ENCODE assay signal across 19 cellular contexts in genomic region chr11:2713069-2713468, GRCh38. TPM values are rescaled to one million over a fixed set of nuclear protein-coding genes. Genes with fewer than 3 reads are reported as not detected.
DNase-seq lines count a peak whose midpoint lies in the region; ATAC-seq, FAIRE-seq and TF ChIP-seq lines count a peak whose summit lies in the region.
"Had no signal": no experiment of that assay in that cellular context is flagged by ENCODE, and none has a peak within 500 bp of the region (broad histone marks: within the 10 kb centered on the region; RNA-seq: fewer than 3 reads in every experiment).

No MANE protein-coding gene starts in this region.

- no peak for TF ChIP-seq CTCF in brain (conservative IDR thresholded peaks at IDR 0.05)
- no peak for TF ChIP-seq CTCF in kidney (IDR thresholded peaks at IDR 0.05; ENCODE audit: borderline replicate concordance, extremely low read depth, insufficient read depth)
- TF ChIP-seq CTCF in mucosa of descending colon (IDR thresholded peaks at IDR 0.05): no peak
- no peak for TF ChIP-seq CTCF in vagina (IDR thresholded peaks at IDR 0.05)
- TF ChIP-seq CTCF in HFFc6 (IDR thresholded peaks at IDR 0.05): no peak

- intact Hi-C loops in kidney (cut with DNase I) (no loop called here), mucosa of descending colon (cut with DNase I, micrococcal nuclease) (no loop called here), vagina (cut with DNase I) (no loop called here)

- H3K9me3 ChIP-seq in kidney (ENCODE audit: control insufficient read depth in 1 of 2, low read length in 2 of 2): no peaks in the 10 kb centered on the region
- H3K9me3 ChIP-seq in mucosa of descending colon: no peaks in the 10 kb centered on the region
- no peaks in the 10 kb centered on the region for H3K9me3 ChIP-seq in vagina
- H3K9me3 ChIP-seq: BE2C had no signal

- H3K27me3 Mint-ChIP-seq in brain (peaks cover 75% of the 10 kb centered on the region), HFFc6 (ENCODE audit: insufficient read depth) (peaks cover 53% of the 10 kb centered on the region)
- H3K27me3 Mint-ChIP-seq: CD4-positive, CD25-positive, alpha-beta regulatory T cell had no signal

- H3K27ac Mint-ChIP-seq in brain (peak overlapping the region in 3 of 5 experiments; percentile 57 to 87 (median 59)), HFFc6 (no peak overlapping the region)
- H3K27ac Mint-ChIP-seq: CD4-positive, CD25-positive, alpha-beta regulatory T cell; H9 had no signal

- DNase-seq in kidney (peak; percentile 32), mucosa of descending colon (no peak), vagina (ENCODE audit: extremely low spot score in 2 of 2) (no peak), amniotic stem cell (lab: John Stamatoyannopoulos, UW) (no peak), HFFc6 (no peak)
- DNase-seq: ACHN; BE2C; C1 segment of cervical spinal cord; CD4-positive, CD25-positive, alpha-beta regulatory T cell; CD8-positive, alpha-beta memory T cell; COR-L47; GDM1; GOT3; H9 had no signal

- H3K36me3 ChIP-seq in kidney (ENCODE audit: control insufficient read depth in 1 of 2, insufficient read depth in 2 of 2, low read length in 2 of 2) (no peaks in the 10 kb centered on the region), mucosa of descending colon (ENCODE audit: low read depth) (no peaks in the 10 kb centered on the region), vagina (no peaks in the 10 kb centered on the region)
- H3K36me3 ChIP-seq: BE2C had no signal

- no peak overlapping the region for H3K9ac ChIP-seq in kidney (ENCODE audit: low read length in 2 of 2)

- H3K4me1 ChIP-seq in kidney (ENCODE audit: control insufficient read depth in 1 of 2, insufficient read depth in 1 of 2, low read depth in 1 of 2, low read length in 2 of 2) (peaks cover 0 to 6% of the 10 kb centered on the region in 2 donors), mucosa of descending colon (ENCODE audit: low read depth) (no peaks in the 10 kb centered on the region), vagina (peaks cover 26% of the 10 kb centered on the region)
- H3K4me1 ChIP-seq: BE2C had no signal

- ATAC-seq in mucosa of descending colon (peak; percentile 39), GM18870 (IDR thresholded peaks at IDR 0.05; ENCODE audit: unreplicated experiment) (no peak)

- H3K4me1 Mint-ChIP-seq in brain (peaks cover 26% of the 10 kb centered on the region), HFFc6 (ENCODE audit: low read depth) (no peaks in the 10 kb centered on the region)
- H3K4me1 Mint-ChIP-seq: CD4-positive, CD25-positive, alpha-beta regulatory T cell; CD8-positive, alpha-beta memory T cell had no signal

- TF ChIP-seq POLR2A in vagina (IDR thresholded peaks at IDR 0.05): no peak

- H3K27me3 ChIP-seq in vagina: no peaks in the 10 kb centered on the region
- H3K27me3 ChIP-seq: BE2C had no signal

- H3K9me3 Mint-ChIP-seq in brain (peaks cover 3 to 26% (median 18%) of the 10 kb centered on the region in 5 experiments), HFFc6 (no peaks in the 10 kb centered on the region)

- FAIRE-seq in kidney (lab: Jason Lieb, UNC): no peak
- FAIRE-seq: A204.1, GM12892, GM18507 had no signal

- peak overlapping the region in 1 of 5 experiments; percentile 24 for H3K4me3 Mint-ChIP-seq in brain
- no peak overlapping the region for H3K4me3 Mint-ChIP-seq in HFFc6
- H3K4me3 Mint-ChIP-seq: CD4-positive, CD25-positive, alpha-beta regulatory T cell; CD8-positive, alpha-beta memory T cell; H9 had no signal

- H3K4me3 ChIP-seq in kidney (ENCODE audit: low read length in 2 of 2): no peak overlapping the region
- no peak overlapping the region for H3K4me3 ChIP-seq in mucosa of descending colon
- no peak overlapping the region for H3K4me3 ChIP-seq in vagina

- no peak overlapping the region for H3K27ac ChIP-seq in kidney (ENCODE audit: low read depth in 2 of 2, low read length in 2 of 2)
- H3K27ac ChIP-seq in vagina: peak overlapping the region; percentile 58

- H3K36me3 Mint-ChIP-seq in brain (no peaks in the 10 kb centered on the region), HFFc6 (ENCODE audit: low read depth) (no peaks in the 10 kb centered on the region)

RNA-seq across cellular contexts. Expression of gene KCNQ1OT1, which starts 13.3 kb away (rescaled TPM):
- 0.02 TPM for polyA plus RNA-seq in brain (ENCODE audit: insufficient read depth, low read depth, low replicate concordance)
- 4.4 TPM for total RNA-seq in kidney
- 0.22 TPM for polyA plus RNA-seq in kidney (ENCODE audit: insufficient read depth, low read depth, low replicate concordance)
- total RNA-seq in mucosa of descending colon: 1 to 10 TPM; 1.5 to 1.7 (median 1.7) TPM
- total RNA-seq in vagina: 3.4 TPM
- total RNA-seq in HFFc6 (2021; fragmentation: NEBNext Ultra II Directional; extraction: Animal tissue kit (Norgen Biotek cat#: 25700)): under 1 TPM; 0.41 to 0.76 (median 0.43) TPM
